Comparison of ENCODE assay signal across 27 cellular contexts in genomic region chr12:72982351-72982750, GRCh38.
"Had no signal": no experiment of that assay in that cellular context is flagged by ENCODE, and none has a peak within 500 bp of the region (broad histone marks: within the 10 kb centered on the region; RNA-seq: fewer than 3 reads in every experiment).

No MANE protein-coding gene starts in this region.

- ATAC-seq: activated CD8-positive, alpha-beta T cell treated with anti-CD3 and anti-CD28 coated beads for 36 hours; activated T-cell treated with anti-CD3 and anti-CD28 coated beads, Interleukin-2, amount 50 U/mL, for 4 hours; K562; Right ventricle myocardium inferior; SK-N-SH treated with all-trans-retinoic acid at 6 μM for 48 hours; T-cell; T-helper 17 cell had no signal

- H3K27ac Mint-ChIP-seq: activated CD4-positive, alpha-beta T cell treated with anti-CD3 and anti-CD28 coated beads, Interleukin-2, amount 10 ng/mL, durations not matched to agents 24 days and 14 days; activated CD8-positive, alpha-beta T cell treated with anti-CD3 and anti-CD28 coated beads for 36 hours; activated naive CD8-positive, alpha-beta T cell treated with anti-CD3 and anti-CD28 coated beads for 36 hours; activated T-helper 1 cell treated with anti-CD3 and anti-CD28 coated beads, Interleukin-12 subunit alpha, Interleukin-12 subunit beta, Interleukin-2, Interleukin-4 antibody, amounts not matched to agents 30 ng/mL and 10 ng/mL and 1 ng/mL, durations not matched to agents 14 hours and 24 hours and 36 hours; T-cell; T-helper 17 cell had no signal

- H3K27me3 Mint-ChIP-seq: activated CD4-positive, alpha-beta T cell treated with anti-CD3 and anti-CD28 coated beads, Interleukin-2, amount 10 ng/mL, durations not matched to agents 24 days and 14 days; activated CD8-positive, alpha-beta T cell treated with anti-CD3 and anti-CD28 coated beads for 36 hours; activated naive CD8-positive, alpha-beta T cell treated with anti-CD3 and anti-CD28 coated beads for 36 hours; T-cell; T-helper 17 cell had no signal

- H3K9me3 Mint-ChIP-seq: activated CD4-positive, alpha-beta T cell treated with anti-CD3 and anti-CD28 coated beads, Interleukin-2, amount 10 ng/mL, durations not matched to agents 24 days and 14 days had no signal

- H3K4me1 Mint-ChIP-seq: activated CD4-positive, alpha-beta T cell treated with anti-CD3 and anti-CD28 coated beads, Interleukin-2, amount 10 ng/mL, durations not matched to agents 24 days and 14 days; activated naive CD8-positive, alpha-beta T cell treated with anti-CD3 and anti-CD28 coated beads for 36 hours; T-cell; T-helper 17 cell had no signal

- H3K4me3 Mint-ChIP-seq: activated CD4-positive, alpha-beta T cell treated with anti-CD3 and anti-CD28 coated beads, Interleukin-2, amount 10 ng/mL, durations not matched to agents 24 days and 14 days; activated CD8-positive, alpha-beta T cell treated with anti-CD3 and anti-CD28 coated beads for 36 hours; activated naive CD8-positive, alpha-beta T cell treated with anti-CD3 and anti-CD28 coated beads for 36 hours; activated T-cell treated with anti-CD3 and anti-CD28 coated beads, Interleukin-2, amount 50 U/mL, for 4 hours; activated T-helper 1 cell treated with anti-CD3 and anti-CD28 coated beads, Interleukin-12 subunit alpha, Interleukin-12 subunit beta, Interleukin-2, Interleukin-4 antibody, amounts not matched to agents 30 ng/mL and 10 ng/mL and 1 ng/mL, durations not matched to agents 14 hours and 24 hours and 36 hours; T-cell; T-helper 17 cell had no signal

- DNase-seq: activated CD4-positive, alpha-beta T cell treated with anti-CD3 and anti-CD28 coated beads, Interleukin-2, amount 10 ng/mL, durations not matched to agents 24 days and 14 days; activated CD4-positive, alpha-beta T cell treated with anti-CD3 and anti-CD28 coated beads, Interleukin-2, amount 50 U/mL, for 4 hours; activated CD8-positive, alpha-beta T cell treated with anti-CD3 and anti-CD28 coated beads for 36 hours; activated gamma-delta T cell treated with Interleukin-2 at 50 U/mL for 16 hours; activated naive CD4-positive, alpha-beta T cell treated with anti-CD3 and anti-CD28 coated beads, Interleukin-2, amount 50 U/mL, for 16 hours; activated naive CD8-positive, alpha-beta T cell treated with anti-CD3 and anti-CD28 coated beads for 36 hours; activated T-cell treated with anti-CD3 and anti-CD28 coated beads, Interleukin-2, amount 50 U/mL, for 4 hours; amniotic stem cell; aorta; NCI-H1105; NCI-H1417 treated with DMSO at 0.1 percent for 48 hours; NCI-H187 treated with DMSO at 0.1 percent for 48 hours; NCI-H2081; NCI-H2171 treated with DMSO at 0.1 percent for 48 hours; NCI-H226; NCI-H446 treated with DMSO at 0.1 percent for 48 hours; NCI-H69; NCI-H82; Peyer's patch; SIG-M5; T-cell; T-helper 17 cell; T-helper 9 cell had no signal

- H3K36me3 Mint-ChIP-seq: activated naive CD8-positive, alpha-beta T cell treated with anti-CD3 and anti-CD28 coated beads for 36 hours; T-cell had no signal
